ENCODE assay signal across 14 cellular contexts in genomic region chr21:34536820-34537219, GRCh38. TPM values are rescaled to one million over a fixed set of nuclear protein-coding genes. Genes with fewer than 3 reads are reported as not detected.
DNase-seq lines count a peak whose midpoint lies in the region; ATAC-seq, FAIRE-seq and TF ChIP-seq lines count a peak whose summit lies in the region.
"Had no signal": no experiment of that assay in that cellular context is flagged by ENCODE, and none has a peak within 500 bp of the region (broad histone marks: within the 10 kb centered on the region; RNA-seq: fewer than 3 reads in every experiment).

No MANE protein-coding gene starts in this region.

- peak in 4 of 8 donors; percentile 40 to 65 (median 55) for ATAC-seq in heart right ventricle
- ATAC-seq in pancreas: peak in 3 of 4 donors; percentile 36 to 74 (median 52)

- no peaks in the 10 kb centered on the region for H3K9me3 ChIP-seq in WERI-Rb-1 (ENCODE audit: severe bottlenecking)
- no peaks in the 10 kb centered on the region for H3K9me3 ChIP-seq in heart right ventricle
- H3K9me3 ChIP-seq in pancreas: no peaks in the 10 kb centered on the region
- H3K9me3 ChIP-seq: neutrophil, thyroid gland had no signal

- H3K4me3 ChIP-seq in WERI-Rb-1 (ENCODE audit: low read depth, low read length) (no peak overlapping the region), heart right ventricle (no peak overlapping the region), pancreas (no peak overlapping the region)
- H3K4me3 ChIP-seq: lung, thyroid gland had no signal

- intact Hi-C loops in heart right ventricle (cut with DNase I): no loop called here
- intact Hi-C loops in pancreas (cut with DNase I): no loop called here

- DNase-seq in ELR (ENCODE audit: low read depth) (peak; percentile 49), WERI-Rb-1 (no peak), heart right ventricle (no peak), pancreas (no peak), NCI-H1694 treated with DMSO at 0.1 percent for 48 hours (lab: John Stamatoyannopoulos, UW) (no peak), nucleus accumbens (lab: John Stamatoyannopoulos, UW) (no peak), AG20443 (ENCODE audit: low spot score) (no peak)
- DNase-seq in stimulated activated CD4-positive, alpha-beta T cell treated with anti-CD3 and anti-CD28 coated beads, Interleukin-12 subunit alpha, Interleukin-12 subunit beta, amount 100 ng/mL, for 4 hours: no peak
- DNase-seq: activated naive CD4-positive, alpha-beta T cell treated with anti-CD3 and anti-CD28 coated beads for 36 hours; hippocampal formation; stimulated activated CD4-positive, alpha-beta T cell treated with anti-CD3 and anti-CD28 coated beads, Interleukin-15, amount 100 ng/mL, for 24 hours; thyroid gland had no signal

- H3K36me3 ChIP-seq in WERI-Rb-1: no peaks in the 10 kb centered on the region
- H3K36me3 ChIP-seq in heart right ventricle: no peaks in the 10 kb centered on the region
- no peaks in the 10 kb centered on the region for H3K36me3 ChIP-seq in pancreas
- H3K36me3 ChIP-seq: thyroid gland had no signal

- FAIRE-seq in pancreas (lab: Jason Lieb, UNC): no peak

- H3K27ac ChIP-seq in WERI-Rb-1 (peak overlapping the region; percentile 39; the same call in 1 of the 2 replicates), heart right ventricle (peak overlapping the region in 7 of 10 donors; percentile 21 to 77 (median 58)), pancreas (peak overlapping the region in 2 of 4 donors; percentile 0 to 22)
- H3K27ac ChIP-seq: thyroid gland had no signal

- 12 to 13% methylated on average over 2 of the region's 2 CpGs for WGBS in heart right ventricle, 2 donors
- WGBS in pancreas, 2 donors: 24 to 31% methylated on average over 2 of the region's 2 CpGs

- H3K27me3 ChIP-seq in WERI-Rb-1 (ENCODE audit: insufficient read depth, low read depth, severe bottlenecking): no peaks in the 10 kb centered on the region
- H3K27me3 ChIP-seq in heart right ventricle: no peaks in the 10 kb centered on the region
- no peaks in the 10 kb centered on the region for H3K27me3 ChIP-seq in pancreas
- H3K27me3 ChIP-seq: neutrophil, thyroid gland had no signal

- H3K4me1 ChIP-seq in heart right ventricle (peaks cover 0 to 44% (median 26%) of the 10 kb centered on the region in 9 donors), pancreas (no peaks in the 10 kb centered on the region)

- TF ChIP-seq CTCF in WERI-Rb-1 (IDR thresholded peaks at IDR 0.05; ENCODE audit: low read depth, low read length) (no peak), heart right ventricle (IDR thresholded peaks at IDR 0.05) (no peak), pancreas (IDR thresholded peaks at IDR 0.05) (no peak)

RNA-seq across cellular contexts. Expression of gene KCNE1, which starts 24.8 kb away (rescaled TPM):
- total RNA-seq in heart right ventricle: 10 to 100 TPM in 2 of 10 donors, 1 to 10 TPM in 8; 4.7 to 15.5 (median 7.5) TPM
- 1 to 10 TPM in 1 of 2 donors, under 1 TPM in 1; 0.75 to 2.4 TPM for polyA plus RNA-seq in heart right ventricle
- total RNA-seq in pancreas: under 1 TPM; 0.20 to 0.75 (median 0.31) TPM
- polyA plus RNA-seq in pancreas: under 1 TPM; 0.05 to 0.30 TPM
- total RNA-seq: activated naive CD4-positive, alpha-beta T cell treated with anti-CD3 and anti-CD28 coated beads for 36 hours had no signal
